21 cellular contexts compared by ENCODE assay signal in genomic region chr16:76483510-76483909, GRCh38.
"Had no signal": no experiment of that assay in that cellular context is flagged by ENCODE, and none has a peak within 500 bp of the region (broad histone marks: within the 10 kb centered on the region; RNA-seq: fewer than 3 reads in every experiment).

No MANE protein-coding gene starts in this region.

- H3K36me3 Mint-ChIP-seq: activated CD4-positive, alpha-beta memory T cell treated with anti-CD3 and anti-CD28 coated beads for 36 hours; activated naive CD4-positive, alpha-beta T cell treated with anti-CD3 and anti-CD28 coated beads, Interleukin-2, amount 50 U/mL, for 24 hours; mesothelial cell of epicardium; naive thymus-derived CD8-positive, alpha-beta T cell had no signal

- H3K9me3 Mint-ChIP-seq: activated naive CD4-positive, alpha-beta T cell treated with anti-CD3 and anti-CD28 coated beads, Interleukin-2, amount 50 U/mL, for 24 hours; mesothelial cell of epicardium had no signal

- DNase-seq: activated CD4-positive, alpha-beta memory T cell treated with anti-CD3 and anti-CD28 coated beads for 36 hours; activated CD4-positive, alpha-beta T cell treated with anti-CD3 and anti-CD28 coated beads, Interleukin-2, amount 10 ng/mL, durations not matched to agents 24 days and 14 days; activated CD8-positive, alpha-beta memory T cell treated with anti-CD3 and anti-CD28 coated beads, Interleukin-2, amount 50 U/mL, for 48 hours; activated gamma-delta T cell treated with Interleukin-2 at 50 U/mL for 16 hours; activated naive CD8-positive, alpha-beta T cell treated with anti-CD3 and anti-CD28 coated beads, Interleukin-2, amount 50 U/mL, for 24 hours; activated T-cell treated with anti-CD3 and anti-CD28 coated beads, Interleukin-2, amount 50 U/mL, for 24 hours; cerebellar nuclear complex; effector memory CD8-positive, alpha-beta T cell; heart left ventricle; left ventricle myocardium inferior; mammary epithelial cell; naive thymus-derived CD8-positive, alpha-beta T cell; right lobe of liver; stimulated activated CD4-positive, alpha-beta T cell treated with anti-CD3 and anti-CD28 coated beads, Interleukin-2, amount 100 ng/mL, for 48 hours; stimulated activated naive CD8-positive, alpha-beta T cell treated with anti-CD3 and anti-CD28 coated beads, Interleukin-15, amount 100 ng/mL, for 72 hours had no signal

- H3K4me3 Mint-ChIP-seq: activated CD4-positive, alpha-beta memory T cell treated with anti-CD3 and anti-CD28 coated beads for 36 hours; activated CD4-positive, alpha-beta T cell treated with anti-CD3 and anti-CD28 coated beads, Interleukin-2, amount 10 ng/mL, durations not matched to agents 24 days and 14 days; activated naive CD4-positive, alpha-beta T cell treated with anti-CD3 and anti-CD28 coated beads, Interleukin-2, amount 50 U/mL, for 24 hours; activated naive CD8-positive, alpha-beta T cell treated with anti-CD3 and anti-CD28 coated beads, Interleukin-2, amount 50 U/mL, for 24 hours; activated T-cell treated with anti-CD3 and anti-CD28 coated beads, Interleukin-2, amount 50 U/mL, for 24 hours; effector memory CD8-positive, alpha-beta T cell; mesothelial cell of epicardium; naive thymus-derived CD8-positive, alpha-beta T cell; stimulated activated naive CD8-positive, alpha-beta T cell treated with anti-CD3 and anti-CD28 coated beads, Interleukin-15, amount 100 ng/mL, for 72 hours had no signal

- H3K36me3 ChIP-seq: heart left ventricle, left ventricle myocardium inferior, right lobe of liver, suprapubic skin, tibial nerve had no signal

- H3K4me3 ChIP-seq: coronary artery, heart left ventricle, left ventricle myocardium inferior, right lobe of liver, SK-N-MC, suprapubic skin, tibial nerve had no signal

- H3K4me1 Mint-ChIP-seq: activated CD4-positive, alpha-beta T cell treated with anti-CD3 and anti-CD28 coated beads, Interleukin-2, amount 10 ng/mL, durations not matched to agents 24 days and 14 days; activated naive CD4-positive, alpha-beta T cell treated with anti-CD3 and anti-CD28 coated beads, Interleukin-2, amount 50 U/mL, for 24 hours; activated naive CD8-positive, alpha-beta T cell treated with anti-CD3 and anti-CD28 coated beads, Interleukin-2, amount 50 U/mL, for 24 hours; mesothelial cell of epicardium; naive thymus-derived CD8-positive, alpha-beta T cell; stimulated activated naive CD8-positive, alpha-beta T cell treated with anti-CD3 and anti-CD28 coated beads, Interleukin-15, amount 100 ng/mL, for 72 hours had no signal

- H3K4me1 ChIP-seq: heart left ventricle, left ventricle myocardium inferior, suprapubic skin, tibial nerve had no signal

- H3K27me3 ChIP-seq: right lobe of liver, suprapubic skin, tibial nerve had no signal

- H3K9me3 ChIP-seq: heart left ventricle, left ventricle myocardium inferior, right lobe of liver, suprapubic skin, tibial nerve had no signal

- H3K27me3 Mint-ChIP-seq: activated CD4-positive, alpha-beta memory T cell treated with anti-CD3 and anti-CD28 coated beads for 36 hours; activated CD4-positive, alpha-beta T cell treated with anti-CD3 and anti-CD28 coated beads, Interleukin-2, amount 10 ng/mL, durations not matched to agents 24 days and 14 days; activated naive CD4-positive, alpha-beta T cell treated with anti-CD3 and anti-CD28 coated beads, Interleukin-2, amount 50 U/mL, for 24 hours; activated naive CD8-positive, alpha-beta T cell treated with anti-CD3 and anti-CD28 coated beads, Interleukin-2, amount 50 U/mL, for 24 hours; activated T-cell treated with anti-CD3 and anti-CD28 coated beads, Interleukin-2, amount 50 U/mL, for 24 hours; effector memory CD8-positive, alpha-beta T cell; naive thymus-derived CD8-positive, alpha-beta T cell; stimulated activated naive CD8-positive, alpha-beta T cell treated with anti-CD3 and anti-CD28 coated beads, Interleukin-15, amount 100 ng/mL, for 72 hours had no signal

- H3K27ac ChIP-seq: coronary artery, heart left ventricle, left ventricle myocardium inferior, right lobe of liver, SK-N-MC, suprapubic skin had no signal

- H3K27ac Mint-ChIP-seq: activated CD4-positive, alpha-beta memory T cell treated with anti-CD3 and anti-CD28 coated beads for 36 hours; activated CD4-positive, alpha-beta T cell treated with anti-CD3 and anti-CD28 coated beads, Interleukin-2, amount 10 ng/mL, durations not matched to agents 24 days and 14 days; activated naive CD4-positive, alpha-beta T cell treated with anti-CD3 and anti-CD28 coated beads, Interleukin-2, amount 50 U/mL, for 24 hours; activated naive CD8-positive, alpha-beta T cell treated with anti-CD3 and anti-CD28 coated beads, Interleukin-2, amount 50 U/mL, for 24 hours; activated T-cell treated with anti-CD3 and anti-CD28 coated beads, Interleukin-2, amount 50 U/mL, for 24 hours; effector memory CD8-positive, alpha-beta T cell; mesothelial cell of epicardium; naive thymus-derived CD8-positive, alpha-beta T cell; stimulated activated naive CD8-positive, alpha-beta T cell treated with anti-CD3 and anti-CD28 coated beads, Interleukin-15, amount 100 ng/mL, for 72 hours had no signal
